1 cellular context compared by ENCODE assay signal in the genomic region with DNA sequence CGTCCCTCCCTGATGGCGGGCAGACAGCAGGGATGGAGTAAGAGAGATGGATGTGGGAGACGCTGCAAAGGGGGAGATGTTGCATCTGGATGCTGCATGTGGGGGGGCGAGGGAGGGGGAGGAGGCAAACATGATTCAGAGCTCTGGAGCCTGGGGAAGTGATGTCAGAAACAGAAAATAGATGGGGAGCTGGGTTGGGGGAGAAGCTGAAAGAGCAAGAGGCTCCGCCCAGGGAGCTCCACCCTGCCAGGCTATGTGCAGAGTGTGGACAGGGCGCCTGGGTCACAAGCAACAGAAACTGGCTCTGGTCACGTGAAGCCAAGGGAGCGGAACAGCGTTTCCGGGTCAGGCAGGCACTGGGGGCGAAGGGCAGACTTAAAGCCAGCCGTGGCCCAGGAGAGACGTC.
TF ChIP-seq lines count a peak whose summit lies in the region.

No MANE protein-coding gene starts in this region.

TF ChIP-seq in SK-N-SH treated with all-trans-retinoic acid at 6 μM for 48 hours, 23 proteins besides CTCF, POLR2A, EP300 and RAD21 (continued from another document):
- TF ChIP-seq, protein P1, sequence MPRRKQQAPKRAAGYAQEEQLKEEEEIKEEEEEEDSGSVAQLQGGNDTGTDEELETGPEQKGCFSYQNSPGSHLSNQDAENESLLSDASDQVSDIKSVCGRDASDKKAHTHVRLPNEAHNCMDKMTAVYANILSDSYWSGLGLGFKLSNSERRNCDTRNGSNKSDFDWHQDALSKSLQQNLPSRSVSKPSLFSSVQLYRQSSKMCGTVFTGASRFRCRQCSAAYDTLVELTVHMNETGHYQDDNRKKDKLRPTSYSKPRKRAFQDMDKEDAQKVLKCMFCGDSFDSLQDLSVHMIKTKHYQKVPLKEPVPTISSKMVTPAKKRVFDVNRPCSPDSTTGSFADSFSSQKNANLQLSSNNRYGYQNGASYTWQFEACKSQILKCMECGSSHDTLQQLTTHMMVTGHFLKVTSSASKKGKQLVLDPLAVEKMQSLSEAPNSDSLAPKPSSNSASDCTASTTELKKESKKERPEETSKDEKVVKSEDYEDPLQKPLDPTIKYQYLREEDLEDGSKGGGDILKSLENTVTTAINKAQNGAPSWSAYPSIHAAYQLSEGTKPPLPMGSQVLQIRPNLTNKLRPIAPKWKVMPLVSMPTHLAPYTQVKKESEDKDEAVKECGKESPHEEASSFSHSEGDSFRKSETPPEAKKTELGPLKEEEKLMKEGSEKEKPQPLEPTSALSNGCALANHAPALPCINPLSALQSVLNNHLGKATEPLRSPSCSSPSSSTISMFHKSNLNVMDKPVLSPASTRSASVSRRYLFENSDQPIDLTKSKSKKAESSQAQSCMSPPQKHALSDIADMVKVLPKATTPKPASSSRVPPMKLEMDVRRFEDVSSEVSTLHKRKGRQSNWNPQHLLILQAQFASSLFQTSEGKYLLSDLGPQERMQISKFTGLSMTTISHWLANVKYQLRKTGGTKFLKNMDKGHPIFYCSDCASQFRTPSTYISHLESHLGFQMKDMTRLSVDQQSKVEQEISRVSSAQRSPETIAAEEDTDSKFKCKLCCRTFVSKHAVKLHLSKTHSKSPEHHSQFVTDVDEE (CRISPR knock-in tag; IDR thresholded peaks at IDR 0.05) = no peak
- no peak for TF ChIP-seq BACH2 (CRISPR knock-in tag; IDR thresholded peaks at IDR 0.05; ENCODE audit: borderline replicate concordance)
- no peak for TF ChIP-seq POU6F1 (CRISPR knock-in tag; IDR thresholded peaks at IDR 0.05; ENCODE audit: borderline replicate concordance, low read depth)
- TF ChIP-seq ZNF8 (CRISPR knock-in tag; IDR thresholded peaks at IDR 0.05) = no peak
